ENCODE assay signal across 22 cellular contexts in genomic region chr12:32467959-32468863, GRCh38.
DNase-seq lines count a peak whose midpoint lies in the region; ATAC-seq and TF ChIP-seq lines count a peak whose summit lies in the region.
"Had no signal": no experiment of that assay in that cellular context is flagged by ENCODE, and none has a peak within 500 bp of the region (broad histone marks: within the 10 kb centered on the region; RNA-seq: fewer than 3 reads in every experiment).

No MANE protein-coding gene starts in this region.

- 44 to 54% (median 49%) methylated on average over 10 of the region's 10 CpGs for WGBS in heart left ventricle, 4 donors
- WGBS in thyroid gland, 2 donors = 43 to 46% methylated on average over 10 of the region's 10 CpGs

- H3K4me1 ChIP-seq in heart left ventricle = peaks cover 0 to 23% (median 12%) of the 10 kb centered on the region in 12 donors
- H3K4me1 ChIP-seq in thyroid gland = peaks cover 6 to 13% of the 10 kb centered on the region in 2 donors

- DNase-seq in natural killer cell (no peak), heart left ventricle (peak in 1 of 5 donors; percentile 46), thyroid gland (peak; percentile 26 to 35), NCI-H1048 (lab: John Stamatoyannopoulos, UW) (no peak), nucleus accumbens (lab: John Stamatoyannopoulos, UW) (no peak)
- DNase-seq in natural killer cell treated with Interleukin-12 subunit alpha and Interleukin-12 subunit beta and Interleukin-15 and Interleukin-18, amount 100 ng/mL, for 72 hours (ENCODE audit: low spot score) = no peak
- DNase-seq in activated CD4-positive, alpha-beta T cell treated with anti-CD3 and anti-CD28 coated beads, Interleukin-2, amount 10 ng/mL, durations not matched to agents 7 days and 5 days = no peak
- DNase-seq: activated naive CD4-positive, alpha-beta T cell treated with anti-CD3 and anti-CD28 coated beads, Interleukin-2, amount 50 U/mL, for 16 hours; EL; GM23248; hippocampal formation; naive thymus-derived CD8-positive, alpha-beta T cell; NCI-H1105 treated with DMSO at 0.1 percent for 48 hours; NCI-H226; stimulated activated CD4-positive, alpha-beta T cell treated with anti-CD3 and anti-CD28 coated beads, Interleukin-2, amount 100 ng/mL, for 24 hours had no signal

- H3K27me3 Mint-ChIP-seq in natural killer cell (ENCODE audit: low read depth in 2 of 2) = no peaks in the 10 kb centered on the region
- H3K27me3 Mint-ChIP-seq in natural killer cell treated with Interleukin-12 subunit alpha and Interleukin-12 subunit beta and Interleukin-15 and Interleukin-18, amount 100 ng/mL, for 72 hours = no peaks in the 10 kb centered on the region
- H3K27me3 Mint-ChIP-seq in activated CD4-positive, alpha-beta T cell treated with anti-CD3 and anti-CD28 coated beads, Interleukin-2, amount 10 ng/mL, durations not matched to agents 7 days and 5 days = no peaks in the 10 kb centered on the region
- H3K27me3 Mint-ChIP-seq: brain; dendritic cell treated with granulocyte-macrophage colony-stimulating factor and Interleukin-4, amounts not matched to agents 40 ng/mL and 50 ng/mL, for 4 days; naive thymus-derived CD8-positive, alpha-beta T cell had no signal

- intact Hi-C loops in natural killer cell (cut with micrococcal nuclease) (no loop called here), heart left ventricle (cut with DNase I) (loop anchor here in 1 of 10 donors (10.0 kb wide), 1 partner anchor 77 kb away; no protein-coding TSS in a partner anchor), thyroid gland (cut with DNase I) (no loop called here)

- H3K4me3 ChIP-seq in heart left ventricle (no peak overlapping the region), thyroid gland (replicated peaks in 1 of 3) (no peak overlapping the region)
- H3K4me3 ChIP-seq: A549, esophagus muscularis mucosa, GM23248 had no signal

- peaks cover 7 to 19% of the 10 kb centered on the region in 2 donors for H3K4me1 Mint-ChIP-seq in natural killer cell
- peaks cover 0 to 9% of the 10 kb centered on the region in 2 donors for H3K4me1 Mint-ChIP-seq in natural killer cell treated with Interleukin-12 subunit alpha and Interleukin-12 subunit beta and Interleukin-15 and Interleukin-18, amount 100 ng/mL, for 72 hours (ENCODE audit: low read depth in 2 of 2)
- H3K4me1 Mint-ChIP-seq in activated CD4-positive, alpha-beta T cell treated with anti-CD3 and anti-CD28 coated beads, Interleukin-2, amount 10 ng/mL, durations not matched to agents 7 days and 5 days = no peaks in the 10 kb centered on the region

- no peak for TF ChIP-seq CTCF in natural killer cell (IDR thresholded peaks at IDR 0.05)
- TF ChIP-seq CTCF in heart left ventricle (IDR thresholded peaks at IDR 0.05) = no peak
- TF ChIP-seq CTCF in thyroid gland (IDR thresholded peaks at IDR 0.05) = no peak

- CTCF ChIA-PET in activated CD4-positive, alpha-beta T cell treated with anti-CD3 and anti-CD28 coated beads, Interleukin-2, amount 10 ng/mL, durations not matched to agents 7 days and 5 days (lab: Charles Lee) = no interaction called here

- H3K9me3 ChIP-seq in heart left ventricle (no peaks in the 10 kb centered on the region), thyroid gland (no peaks in the 10 kb centered on the region)
- H3K9me3 ChIP-seq: A549, esophagus muscularis mucosa had no signal

- H3K4me3 Mint-ChIP-seq in natural killer cell = peak overlapping the region; percentile 45
- no peak overlapping the region for H3K4me3 Mint-ChIP-seq in natural killer cell treated with Interleukin-12 subunit alpha and Interleukin-12 subunit beta and Interleukin-15 and Interleukin-18, amount 100 ng/mL, for 72 hours
- no peak overlapping the region for H3K4me3 Mint-ChIP-seq in activated CD4-positive, alpha-beta T cell treated with anti-CD3 and anti-CD28 coated beads, Interleukin-2, amount 10 ng/mL, durations not matched to agents 7 days and 5 days
- H3K4me3 Mint-ChIP-seq: brain; dendritic cell treated with granulocyte-macrophage colony-stimulating factor and Interleukin-4, amounts not matched to agents 40 ng/mL and 50 ng/mL, for 4 days had no signal

- H3K9me3 Mint-ChIP-seq in natural killer cell = no peaks in the 10 kb centered on the region
- H3K9me3 Mint-ChIP-seq in natural killer cell treated with Interleukin-12 subunit alpha and Interleukin-12 subunit beta and Interleukin-15 and Interleukin-18, amount 100 ng/mL, for 72 hours = no peaks in the 10 kb centered on the region
- no peaks in the 10 kb centered on the region for H3K9me3 Mint-ChIP-seq in activated CD4-positive, alpha-beta T cell treated with anti-CD3 and anti-CD28 coated beads, Interleukin-2, amount 10 ng/mL, durations not matched to agents 7 days and 5 days
- H3K9me3 Mint-ChIP-seq: brain; dendritic cell treated with granulocyte-macrophage colony-stimulating factor and Interleukin-4, amounts not matched to agents 40 ng/mL and 50 ng/mL, for 4 days; naive thymus-derived CD8-positive, alpha-beta T cell had no signal

- ATAC-seq in natural killer cell (peak in 2 of 3 donors; percentile 21 to 55), HG03565 (IDR thresholded peaks at IDR 0.05; ENCODE audit: unreplicated experiment) (peak; percentile 70), heart left ventricle (peak; percentile 53 to 74 (median 62))
- ATAC-seq in natural killer cell treated with Interleukin-12 subunit alpha and Interleukin-12 subunit beta and Interleukin-15 and Interleukin-18, amount 100 ng/mL, for 72 hours = no peak
- ATAC-seq: A549; left lobe of liver; naive thymus-derived CD8-positive, alpha-beta T cell; Panc1 had no signal

- H3K27ac ChIP-seq in heart left ventricle (peak overlapping the region; percentile 9 to 73 (median 64)), thyroid gland (peak overlapping the region in 1 of 3 donors; percentile 22)
- H3K27ac ChIP-seq: A549, esophagus muscularis mucosa, GM23248 had no signal

- H3K36me3 Mint-ChIP-seq in natural killer cell = no peaks in the 10 kb centered on the region
- no peaks in the 10 kb centered on the region for H3K36me3 Mint-ChIP-seq in natural killer cell treated with Interleukin-12 subunit alpha and Interleukin-12 subunit beta and Interleukin-15 and Interleukin-18, amount 100 ng/mL, for 72 hours
- H3K36me3 Mint-ChIP-seq in activated CD4-positive, alpha-beta T cell treated with anti-CD3 and anti-CD28 coated beads, Interleukin-2, amount 10 ng/mL, durations not matched to agents 7 days and 5 days (ENCODE audit: low read depth) = no peaks in the 10 kb centered on the region
- H3K36me3 Mint-ChIP-seq: brain; naive thymus-derived CD8-positive, alpha-beta T cell had no signal

- H3K27ac Mint-ChIP-seq in natural killer cell = peak overlapping the region; percentile 62
- H3K27ac Mint-ChIP-seq in natural killer cell treated with Interleukin-12 subunit alpha and Interleukin-12 subunit beta and Interleukin-15 and Interleukin-18, amount 100 ng/mL, for 72 hours = peak overlapping the region in 1 of 2 donors; percentile 23
- H3K27ac Mint-ChIP-seq in activated CD4-positive, alpha-beta T cell treated with anti-CD3 and anti-CD28 coated beads, Interleukin-2, amount 10 ng/mL, durations not matched to agents 7 days and 5 days = no peak overlapping the region
- H3K27ac Mint-ChIP-seq: dendritic cell treated with granulocyte-macrophage colony-stimulating factor and Interleukin-4, amounts not matched to agents 40 ng/mL and 50 ng/mL, for 4 days had no signal

- H3K27me3 ChIP-seq in heart left ventricle = no peaks in the 10 kb centered on the region
- H3K27me3 ChIP-seq in thyroid gland = no peaks in the 10 kb centered on the region
- H3K27me3 ChIP-seq: esophagus muscularis mucosa had no signal

- H3K36me3 ChIP-seq in heart left ventricle (no peaks in the 10 kb centered on the region), thyroid gland (no peaks in the 10 kb centered on the region)
- H3K36me3 ChIP-seq: esophagus muscularis mucosa had no signal

- POLR2A ChIA-PET in activated CD4-positive, alpha-beta T cell treated with anti-CD3 and anti-CD28 coated beads, Interleukin-2, amount 10 ng/mL, durations not matched to agents 7 days and 5 days (lab: Charles Lee) = no interaction called here

- TF ChIP-seq POLR2A in heart left ventricle (IDR thresholded peaks at IDR 0.05) (no peak), thyroid gland (IDR thresholded peaks at IDR 0.05) (no peak)

Comparison
In these comparisons a context has a peak if more than half of its experiments do, and no peak if none do; other contexts are left out.
1. ATAC-seq: peak in natural killer cell (2 of 3), HG03565 (single experiment) and heart left ventricle (4 of 4); none in natural killer cell treated with Interleukin-12 subunit alpha and Interleukin-12 subunit beta and Interleukin-15 and Interleukin-18, amount 100 ng/mL, for 72 hours (0 of 2).
2. DNase-seq: peak in thyroid gland (2 of 2); none in natural killer cell (single experiment), natural killer cell treated with Interleukin-12 subunit alpha and Interleukin-12 subunit beta and Interleukin-15 and Interleukin-18, amount 100 ng/mL, for 72 hours (single experiment), activated CD4-positive, alpha-beta T cell treated with anti-CD3 and anti-CD28 coated beads, Interleukin-2, amount 10 ng/mL, durations not matched to agents 7 days and 5 days (single experiment), NCI-H1048 (single experiment) and nucleus accumbens (0 of 56).